Comparison of ENCODE assay signal across 23 cellular contexts in the genomic region with DNA sequence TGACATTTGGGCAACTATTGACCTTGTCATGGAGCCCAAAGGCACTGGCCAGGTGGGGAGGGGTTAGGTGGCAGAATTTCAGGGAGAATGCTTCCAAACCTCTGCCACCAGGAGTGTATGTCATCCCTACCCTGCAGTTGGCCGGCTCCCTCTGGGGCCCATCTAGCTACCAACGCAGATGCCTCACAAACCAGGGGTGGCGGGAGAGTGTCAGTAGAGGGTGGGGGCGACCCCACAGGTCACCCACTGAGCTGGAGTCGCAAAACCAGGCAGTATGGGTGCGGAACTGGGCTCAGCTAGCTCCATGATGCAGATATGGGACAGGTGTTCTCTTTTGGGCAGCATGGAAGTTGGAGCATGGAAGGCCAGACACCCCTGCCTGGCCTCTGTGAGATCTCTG.
"Had no signal": no experiment of that assay in that cellular context is flagged by ENCODE, and none has a peak within 500 bp of the region (broad histone marks: within the 10 kb centered on the region; RNA-seq: fewer than 3 reads in every experiment).

No MANE protein-coding gene starts in this region.

- H3K4me1 ChIP-seq: SJSA1 had no signal

- H3K9me3 ChIP-seq: MG63, SJSA1 had no signal

- H3K4me3 ChIP-seq: MG63, SJSA1, SK-N-MC had no signal

- H3K27ac ChIP-seq: SJSA1, SK-N-MC had no signal

- H3K36me3 ChIP-seq: MG63, SJSA1 had no signal

- DNase-seq: Karpas-422, KBM-7, MG63, NCI-H1092, NCI-H1105 treated with DMSO at 0.1 percent for 48 hours, NCI-H1417 treated with DMSO at 0.1 percent for 48 hours, NCI-H146, NCI-H1694 treated with DMSO at 0.1 percent for 48 hours, NCI-H1930, NCI-H2081, NCI-H2107, NCI-H2227 treated with DMSO at 0.1 percent for 48 hours, NCI-H446, NCI-H510A, NCI-H524 treated with DMSO at 0.1 percent for 48 hours, NCI-H69, NCI-H774, Right ventricle myocardium superior, RPMI8226, SIG-M5, SW 1271 had no signal
